Comparison of ENCODE assay signal across 14 cellular contexts in the genomic region with DNA sequence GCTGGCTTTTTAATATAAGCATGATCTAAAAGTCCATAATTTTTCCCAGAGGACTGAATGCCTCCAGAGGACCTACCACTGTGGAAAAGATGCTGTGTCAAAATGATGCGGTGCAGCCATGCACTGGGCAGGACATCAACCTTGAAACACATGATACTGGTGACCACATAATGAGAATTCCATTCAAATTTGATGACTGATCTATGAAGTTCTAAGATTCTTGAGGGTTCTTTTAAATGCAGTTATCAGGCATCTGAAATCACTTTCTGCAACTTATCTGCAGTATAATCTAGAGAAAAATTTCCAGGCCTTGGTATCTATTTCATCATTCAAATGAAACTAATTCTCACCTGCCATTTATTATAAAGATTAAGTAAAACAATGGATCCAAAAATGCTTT. TPM values are rescaled to one million over a fixed set of nuclear protein-coding genes. Genes with fewer than 3 reads are reported as not detected.
DNase-seq lines count a peak whose midpoint lies in the region; ATAC-seq and TF ChIP-seq lines count a peak whose summit lies in the region.
"Had no signal": no experiment of that assay in that cellular context is flagged by ENCODE, and none has a peak within 500 bp of the region (broad histone marks: within the 10 kb centered on the region; RNA-seq: fewer than 3 reads in every experiment).

No MANE protein-coding gene starts in this region.

- H2BK15ac ChIP-seq in IMR-90 (ENCODE audit: low read depth, low read length) = no peak overlapping the region

- no TSS peak for BruUV-seq in IMR-90 (replicated peaks; lab: Mats Ljungman, UMichigan)

- H2AK5ac ChIP-seq in IMR-90 (ENCODE audit: low read depth, low read length) = no peak overlapping the region

- H4K20me1 ChIP-seq in GM23248 (ENCODE audit: insufficient read depth) (no peaks in the 10 kb centered on the region), IMR-90 (ENCODE audit: insufficient read depth, low read length) (no peaks in the 10 kb centered on the region)

- peaks cover 11% of the 10 kb centered on the region for H3K4me1 ChIP-seq in GM23248 (ENCODE audit: insufficient read depth)
- 0 out of 2 replicates have a peak, but pooled peaks cover 2% of the 10 kb centered on the region for H3K4me1 ChIP-seq in IMR-90 (ENCODE audit: control insufficient read depth, insufficient read depth, low read length)
- no peaks in the 10 kb centered on the region for H3K4me1 ChIP-seq in adrenal gland (replicated peaks in 1 of 2)
- H3K4me1 ChIP-seq: ascending aorta had no signal

- no peaks in the 10 kb centered on the region for H3K79me2 ChIP-seq in GM23248 (ENCODE audit: insufficient read depth)
- H3K79me2 ChIP-seq: hepatocyte had no signal

- intact Hi-C loops in IMR-90 (cut with micrococcal nuclease) (no loop called here), adrenal gland (cut with DNase I) (no loop called here), posterior vena cava (cut with DNase I) (no loop called here)

- no peak overlapping the region for H4K91ac ChIP-seq in IMR-90 (ENCODE audit: insufficient read depth, low read depth, low read length)

- no peak overlapping the region for H3K4me2 ChIP-seq in GM23248 (ENCODE audit: unreplicated experiment)
- no peak overlapping the region for H3K4me2 ChIP-seq in IMR-90 (ENCODE audit: low read depth, low read length)
- H3K4me2 ChIP-seq: hepatocyte had no signal

- H2BK120ac ChIP-seq in IMR-90 (ENCODE audit: low read depth, low read length) = no peak overlapping the region

- WGBS in GM23248 (ENCODE audit: low coverage in 1 of 2, low lambda C conversion rate in 2 of 2, missing lambda C conversion rate in 2 of 2), 2 experiments = 24 to 34% methylated on average over 1 of the region's 1 CpG
- no CpG with 5 or more reads among the region's 1 CpG for whole genome bisulfite sequencing in IMR-90 (ENCODE audit: extremely low coverage in 2 of 2, insufficient read length in 1 of 2), 2 experiments
- 0 to 95% (median 41%) methylated on average over 1 of the region's 1 CpG for WGBS in adrenal gland, 4 donors

- peaks cover 8% of the 10 kb centered on the region; the same call in 1 of the 2 replicates for H3F3A ChIP-seq in GM23248 (ENCODE audit: insufficient read depth)

- no peak overlapping the region for H4K5ac ChIP-seq in IMR-90 (ENCODE audit: low read depth, low read length)

- H2AFZ ChIP-seq in GM23248 = no peak overlapping the region
- no peak overlapping the region for H2AFZ ChIP-seq in IMR-90 (replicated peaks; ENCODE audit: low read length, poor library complexity)
- H2AFZ ChIP-seq: hepatocyte had no signal

- no peak overlapping the region for H3K18ac ChIP-seq in IMR-90 (ENCODE audit: low read depth, low read length)

- DNase-seq in ELR (ENCODE audit: low read depth) (peak; percentile 54), GM23248 (peak; percentile 70), IMR-90 (peak; percentile 74), fibroblast of the aortic adventitia (ENCODE audit: low read depth) (peak; percentile 72), COR-L47 (lab: John Stamatoyannopoulos, UW) (no peak), adrenal gland (no peak), NOMO-1 treated with dmso at 0.1 percent for 144 hours (lab: John Stamatoyannopoulos, UW; ENCODE audit: unreplicated experiment) (no peak), posterior vena cava (ENCODE audit: low spot score) (no peak)
- DNase-seq: activated CD4-positive, alpha-beta T cell treated with anti-CD3 and anti-CD28 coated beads, Interleukin-2, amount 50 U/mL, for 48 hours; DMS79; posterior cingulate gyrus had no signal

- H2BK5ac ChIP-seq in IMR-90 (ENCODE audit: low read depth, low read length, poor library complexity, severe bottlenecking) = no peak overlapping the region

- H3K9me3 ChIP-seq in GM23248 (ENCODE audit: low read depth) (no peaks in the 10 kb centered on the region), IMR-90 (ENCODE audit: control insufficient read depth, insufficient read depth, low read length) (no peaks in the 10 kb centered on the region), adrenal gland (replicated peaks in 1 of 3) (no peaks in the 10 kb centered on the region)
- H3K9me3 ChIP-seq: ascending aorta had no signal

- in situ Hi-C loops in GM23248 (cut with MboI) (no loop called here), IMR-90 (cut with MboI; ENCODE audit: low sequenced_read_pairs) (no loop called here)

- H3K9me2 ChIP-seq in GM23248 (ENCODE audit: insufficient read depth) = no peaks in the 10 kb centered on the region

- H4K8ac ChIP-seq in IMR-90 (ENCODE audit: low read depth in 2 of 2, low read length in 2 of 2) = no peak overlapping the region

- no peak overlapping the region for H2AK9ac ChIP-seq in IMR-90 (replicated peaks; ENCODE audit: low read depth, low read length, poor library complexity)

- no peak overlapping the region for H3K4ac ChIP-seq in IMR-90 (ENCODE audit: low read depth, low read length)

- H3K9me1 ChIP-seq in IMR-90 (ENCODE audit: insufficient read depth, low read length) = peaks cover 3% of the 10 kb centered on the region; the same call in 1 of the 2 replicates

- peak; percentile 40; the same call in 1 of the 2 replicates for ATAC-seq in IMR-90 (ENCODE audit: low read depth)
- ATAC-seq: left lobe of liver had no signal

- H3K27me3 ChIP-seq in GM23248 (replicated peaks; ENCODE audit: insufficient read depth) = no peaks in the 10 kb centered on the region
- no peaks in the 10 kb centered on the region for H3K27me3 ChIP-seq in IMR-90 (ENCODE audit: control insufficient read depth, insufficient read depth, low read length)
- peaks cover 3% of the 10 kb centered on the region for H3K27me3 ChIP-seq in adrenal gland
- H3K27me3 ChIP-seq: ascending aorta, hepatocyte had no signal

- no peaks in the 10 kb centered on the region for H3K36me3 ChIP-seq in GM23248 (ENCODE audit: low read depth)
- H3K36me3 ChIP-seq in IMR-90 (ENCODE audit: control insufficient read depth, insufficient read depth, low read length) = no peaks in the 10 kb centered on the region
- no peaks in the 10 kb centered on the region for H3K36me3 ChIP-seq in adrenal gland (replicated peaks in 1 of 2)
- H3K36me3 ChIP-seq: ascending aorta had no signal

- TF ChIP-seq POLR2A in IMR-90 (IDR thresholded peaks at IDR 0.05; ENCODE audit: low read depth, low read length) (no peak), adrenal gland (IDR thresholded peaks at IDR 0.05) (no peak)

- H3K4me3 ChIP-seq in GM23248 (no peak overlapping the region), IMR-90 (ENCODE audit: insufficient read depth, low read depth, low read length) (no peak overlapping the region), fibroblast of the aortic adventitia (ENCODE audit: low read depth, low read length) (no peak overlapping the region), adrenal gland (no peak overlapping the region)
- H3K4me3 ChIP-seq: ascending aorta, hepatocyte had no signal

- no peak overlapping the region for H3K23ac ChIP-seq in IMR-90 (ENCODE audit: low read depth, low read length)

- CTCF ChIA-PET in IMR-90 (lab: Yijun Ruan, JAX) = no interaction called here

- dilution Hi-C loops in IMR-90 (cut with HindIII; ENCODE audit: low sequenced_read_pairs, unreplicated experiment) = no loop called here

- no peak overlapping the region for H3K27ac ChIP-seq in GM23248
- no peak overlapping the region for H3K27ac ChIP-seq in IMR-90 (ENCODE audit: insufficient read depth, low read length)
- H3K27ac ChIP-seq in adrenal gland = no peak overlapping the region
- H3K27ac ChIP-seq: ascending aorta, hepatocyte had no signal

- H3K56ac ChIP-seq in IMR-90 (ENCODE audit: extremely low read depth, insufficient read depth, low read length) = no peak overlapping the region

- H2BK20ac ChIP-seq in IMR-90 (ENCODE audit: low read depth, low read length) = no peak overlapping the region

- no peaks in the 10 kb centered on the region for H3K79me1 ChIP-seq in IMR-90 (ENCODE audit: low read depth in 1 of 2, low read length in 2 of 2)

- POLR2A ChIA-PET in IMR-90 (lab: Charles Lee; ENCODE audit: unreplicated experiment) = interaction anchor here (0.6 kb wide), 1 partner anchor 13 kb away, joined by 3 read pairs; no protein-coding TSS in a partner anchor

- H3K9ac ChIP-seq in GM23248 = no peak overlapping the region
- no peak overlapping the region for H3K9ac ChIP-seq in IMR-90 (ENCODE audit: low read depth, low read length)

- TF ChIP-seq RAD21 in IMR-90 (IDR thresholded peaks at IDR 0.05; ENCODE audit: low read length) = no peak

- no peak for TF ChIP-seq CTCF in IMR-90 (conservative IDR thresholded peaks at IDR 0.05; ENCODE audit: low read depth, low read length)
- no peak for TF ChIP-seq CTCF in fibroblast of the aortic adventitia (IDR thresholded peaks at IDR 0.05; ENCODE audit: insufficient read depth, low read length)
- TF ChIP-seq CTCF in adrenal gland (IDR thresholded peaks at IDR 0.05) = no peak

- no peak overlapping the region for H3K14ac ChIP-seq in IMR-90 (replicated peaks; ENCODE audit: low read depth, low read length)

TF ChIP-seq in IMR-90, 13 proteins besides CTCF, POLR2A, EP300 and RAD21:
- TF ChIP-seq CEBPB (IDR thresholded peaks at IDR 0.05; ENCODE audit: low read depth, low read length) = no peak
- no peak for TF ChIP-seq RFX5 (IDR thresholded peaks at IDR 0.05; ENCODE audit: low read depth, low read length)

RNA-seq across cellular contexts. Expression of a gene that starts 15.0 kb away (rescaled TPM):
- total RNA-seq in GM23248 (2014; rRNA removed; shearing (Covaris generic)) = 154 and 210 TPM in 2 replicates
- 105 and 109 TPM in 2 replicates for polyA plus RNA-seq in GM23248 (2016; fragmentation: Nextera tagmentation; extraction: Ambion mirVana)
- 40.7 and 111 TPM in 2 replicates for total RNA-seq in IMR-90 (2012; rRNA removed)
- 34.5 and 46.8 TPM in 2 replicates for polyA plus RNA-seq in IMR-90 (2012; rRNA removed)
- polyA plus RNA-seq in IMR-90 (2012; cell fraction: cytosol; rRNA removed) = 10.9 and 24.0 TPM in 2 replicates
- 18.4 and 20.0 TPM in 2 replicates for polyA plus RNA-seq in IMR-90 (2012; cell fraction: nucleus; rRNA removed; ENCODE audit: low replicate concordance)
- total RNA-seq in fibroblast of the aortic adventitia (ENCODE audit: low replicate concordance) = 122 and 144 TPM in 2 replicates
- 10 to 100 TPM; 27.6 to 65.1 (median 42.5) TPM for total RNA-seq in adrenal gland
- 10 to 100 TPM in 2 of 3 donors, 1 to 10 TPM in 1; 8.7 to 12.8 (median 12.3) TPM for polyA plus RNA-seq in adrenal gland
- total RNA-seq in posterior vena cava = 10 to 100 TPM; 49.6 to 69.2 TPM

Comparison
In these comparisons a context has a peak if more than half of its experiments do, and no peak if none do; other contexts are left out.
1. DNase-seq: peak in ELR (single experiment), GM23248 (single experiment), IMR-90 (single experiment) and fibroblast of the aortic adventitia (single experiment); none in COR-L47 (single experiment), adrenal gland (0 of 7), NOMO-1 treated with dmso at 0.1 percent for 144 hours (single experiment) and posterior vena cava (single experiment).